Comparison of ENCODE assay signal across 1 cellular context in the genomic region with DNA sequence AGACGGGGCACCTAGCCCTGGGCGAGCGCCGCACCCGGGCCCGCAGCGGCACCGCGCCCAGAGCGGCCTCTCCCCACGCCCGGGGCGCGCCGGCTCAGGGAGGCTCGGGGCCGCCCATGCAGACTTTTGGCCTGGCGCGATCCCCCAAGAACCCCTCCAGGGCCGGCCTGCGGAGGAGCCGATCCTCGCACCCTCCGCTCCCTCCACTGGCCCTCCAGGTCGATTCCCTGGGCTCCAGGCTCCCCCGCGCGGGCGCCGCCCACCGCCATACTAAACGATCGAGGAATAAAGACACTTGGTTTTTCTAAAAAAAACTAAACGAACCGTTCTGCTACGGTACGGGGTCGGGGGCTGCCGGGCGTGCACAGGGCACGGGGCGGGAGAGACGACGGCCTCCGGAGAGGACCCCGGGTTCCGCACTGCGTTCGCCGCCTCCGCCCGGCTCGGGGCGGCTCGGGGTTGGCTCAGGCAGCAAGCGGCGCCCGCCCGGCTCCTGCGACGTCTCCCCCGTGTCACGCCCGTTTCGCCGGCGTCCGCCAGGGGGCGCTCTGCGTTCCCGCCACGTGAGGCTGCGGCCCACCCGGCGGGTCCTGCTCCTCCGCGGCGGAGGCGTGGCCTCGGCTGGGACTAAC.
TF ChIP-seq lines count a peak whose summit lies in the region.

No MANE protein-coding gene starts in this region.

TF ChIP-seq in endothelial cell of umbilical vein, 7 proteins besides CTCF, POLR2A, EP300 and RAD21 (continued from another document):
- no peak for TF ChIP-seq EZH2 (IDR thresholded peaks at IDR 0.05; ENCODE audit: borderline replicate concordance, low read depth, low read length, severe bottlenecking)
